13 cellular contexts compared by ENCODE assay signal in the genomic region with DNA sequence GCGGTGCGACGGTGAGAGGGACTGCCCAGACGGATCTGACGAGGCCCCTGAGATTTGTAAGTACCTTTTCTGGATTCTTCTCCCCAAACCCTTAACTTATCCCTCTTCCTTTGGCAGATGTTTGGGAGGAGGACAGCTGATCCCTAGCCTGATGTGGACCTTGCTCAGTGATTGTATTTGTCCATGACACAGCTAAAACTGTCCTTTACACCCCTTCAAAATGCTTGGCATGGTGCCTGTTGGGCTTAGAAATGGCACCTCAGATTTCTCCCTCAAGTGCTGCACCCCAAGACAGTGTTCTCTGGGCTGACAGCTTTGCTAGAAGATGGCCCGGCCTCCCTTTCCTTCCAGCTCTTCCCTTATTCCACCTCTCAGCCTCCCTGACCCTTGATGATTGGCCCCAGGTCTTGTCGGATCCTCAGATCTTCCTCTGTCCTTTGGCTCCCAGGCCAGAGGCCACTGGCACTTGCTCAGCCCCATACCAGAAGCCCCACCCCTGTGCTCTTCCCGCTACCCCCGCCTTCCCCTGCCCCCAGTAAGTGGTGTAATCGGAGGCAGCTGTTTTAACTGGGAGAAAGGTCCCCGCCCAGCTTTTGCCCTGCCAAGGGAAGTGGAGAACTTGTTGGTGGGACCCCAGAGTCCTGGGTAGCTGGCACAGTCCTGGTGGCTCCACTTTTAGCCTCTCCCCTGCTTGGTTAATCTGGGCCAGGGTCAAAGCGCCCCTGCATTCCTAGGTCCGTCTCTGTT. TPM values are rescaled to one million over a fixed set of nuclear protein-coding genes. Genes with fewer than 3 reads are reported as not detected.
DNase-seq lines count a peak whose midpoint lies in the region; ATAC-seq and TF ChIP-seq lines count a peak whose summit lies in the region.
"Had no signal": no experiment of that assay in that cellular context is flagged by ENCODE, and none has a peak within 500 bp of the region (broad histone marks: within the 10 kb centered on the region; RNA-seq: fewer than 3 reads in every experiment).

No MANE protein-coding gene starts in this region.

- H2AFZ ChIP-seq in GM23248: no peak overlapping the region

- in situ Hi-C loops in GM23248 (cut with MboI): no loop called here
- in situ Hi-C loops in gastrocnemius medialis (cut with MboI; ENCODE audit: low sequenced_read_pairs in 4 of 4): no loop called here

- no peaks in the 10 kb centered on the region for H3K9me3 Mint-ChIP-seq in activated naive CD8-positive, alpha-beta T cell treated with anti-CD3 and anti-CD28 coated beads for 36 hours
- H3K9me3 Mint-ChIP-seq: T-cell had no signal

- H3K79me2 ChIP-seq in GM23248 (ENCODE audit: insufficient read depth): peaks cover 98% of the 10 kb centered on the region

- peak overlapping the region; percentile 89 for H3K27ac ChIP-seq in GM23248
- peak overlapping the region; percentile 10 for H3K27ac ChIP-seq in angular gyrus (ENCODE audit: low read depth, low read length)
- peak overlapping the region; percentile 39 to 60 for H3K27ac ChIP-seq in right atrium auricular region
- peak overlapping the region; percentile 87 to 94 (median 90) for H3K27ac ChIP-seq in gastrocnemius medialis

- no peaks in the 10 kb centered on the region for H3K36me3 Mint-ChIP-seq in activated naive CD8-positive, alpha-beta T cell treated with anti-CD3 and anti-CD28 coated beads for 36 hours
- H3K36me3 Mint-ChIP-seq: T-cell had no signal

- H3K4me1 ChIP-seq in GM23248 (ENCODE audit: insufficient read depth) (peaks cover 81% of the 10 kb centered on the region), right atrium auricular region (peaks cover 0 to 86% of the 10 kb centered on the region in 2 donors), gastrocnemius medialis (peaks cover 12 to 23% of the 10 kb centered on the region in 2 donors)

- H3K9me3 ChIP-seq in GM23248 (ENCODE audit: low read depth): no peaks in the 10 kb centered on the region
- H3K9me3 ChIP-seq in right atrium auricular region: no peaks in the 10 kb centered on the region
- no peaks in the 10 kb centered on the region for H3K9me3 ChIP-seq in gastrocnemius medialis

- no peaks in the 10 kb centered on the region for H4K20me1 ChIP-seq in GM23248 (ENCODE audit: insufficient read depth)

- peaks cover 6% of the 10 kb centered on the region for H3K4me1 Mint-ChIP-seq in activated naive CD8-positive, alpha-beta T cell treated with anti-CD3 and anti-CD28 coated beads for 36 hours

- H3K4me3 ChIP-seq in GM23248 (no peak overlapping the region), right atrium auricular region (no peak overlapping the region), gastrocnemius medialis (no peak overlapping the region)
- H3K4me3 ChIP-seq: coronary artery had no signal

- no peak overlapping the region for H3K4me3 Mint-ChIP-seq in activated naive CD8-positive, alpha-beta T cell treated with anti-CD3 and anti-CD28 coated beads for 36 hours
- H3K4me3 Mint-ChIP-seq: T-cell had no signal

- DNase-seq in GM23248 (peak; percentile 77), right atrium auricular region (ENCODE audit: low spot score) (peak; percentile 91), gastrocnemius medialis (peak; percentile 72 to 84), NCI-H226 (no peak)
- DNase-seq in activated naive CD8-positive, alpha-beta T cell treated with anti-CD3 and anti-CD28 coated beads for 36 hours: no peak
- DNase-seq: NCI-H2081, T-cell had no signal

- intact Hi-C loops in gastrocnemius medialis (cut with DNase I; ENCODE audit: low total_unique reads): no loop called here

- 30% methylated on average over 11 to 13 of the region's 13 CpGs for WGBS in GM23248 (ENCODE audit: low coverage in 1 of 2, low lambda C conversion rate in 2 of 2, missing lambda C conversion rate in 2 of 2), 2 experiments

- H3K27me3 Mint-ChIP-seq in activated naive CD8-positive, alpha-beta T cell treated with anti-CD3 and anti-CD28 coated beads for 36 hours: no peaks in the 10 kb centered on the region
- H3K27me3 Mint-ChIP-seq: T-cell had no signal

- H3K27ac Mint-ChIP-seq in activated naive CD8-positive, alpha-beta T cell treated with anti-CD3 and anti-CD28 coated beads for 36 hours: no peak overlapping the region
- H3K27ac Mint-ChIP-seq: T-cell had no signal

- peak overlapping the region; percentile 48 for H3K4me2 ChIP-seq in GM23248 (ENCODE audit: unreplicated experiment)

- H3K27me3 ChIP-seq in GM23248 (replicated peaks; ENCODE audit: insufficient read depth) (no peaks in the 10 kb centered on the region), right atrium auricular region (no peaks in the 10 kb centered on the region), gastrocnemius medialis (no peaks in the 10 kb centered on the region)

- TF ChIP-seq CTCF in right atrium auricular region (IDR thresholded peaks at IDR 0.05): no peak
- no peak for TF ChIP-seq CTCF in gastrocnemius medialis (IDR thresholded peaks at IDR 0.05 in 4 of 5, conservative IDR thresholded peaks at IDR 0.05 in 1 of 5)

- H3K36me3 ChIP-seq in GM23248 (ENCODE audit: low read depth): peaks cover 44% of the 10 kb centered on the region
- H3K36me3 ChIP-seq in right atrium auricular region: peaks cover 46% of the 10 kb centered on the region
- no peaks in the 10 kb centered on the region for H3K36me3 ChIP-seq in gastrocnemius medialis

- peak; percentile 43 to 53 for ATAC-seq in gastrocnemius medialis
- no peak for ATAC-seq in GM19023 (IDR thresholded peaks at IDR 0.05; ENCODE audit: unreplicated experiment)
- ATAC-seq in HG02870 (IDR thresholded peaks at IDR 0.05; ENCODE audit: unreplicated experiment): no peak
- ATAC-seq: T-cell had no signal

- no peak for TF ChIP-seq POLR2A in gastrocnemius medialis (IDR thresholded peaks at IDR 0.05)

- no peaks in the 10 kb centered on the region for H3K9me2 ChIP-seq in GM23248 (ENCODE audit: insufficient read depth)

- peak overlapping the region; percentile 42 for H3K9ac ChIP-seq in GM23248

- peaks cover 76% of the 10 kb centered on the region for H3F3A ChIP-seq in GM23248 (ENCODE audit: insufficient read depth)

RNA-seq across cellular contexts. Expression of a gene that starts 8.7 kb away (rescaled TPM):
- not detected in 2 replicates for total RNA-seq in GM23248 (2014; rRNA removed; shearing (Covaris generic))
- polyA plus RNA-seq in GM23248 (2016; fragmentation: Nextera tagmentation; extraction: Ambion mirVana): 0.60 TPM in 1 of 2 replicates, not detected in the other
- not detected for total RNA-seq in right atrium auricular region
- total RNA-seq in gastrocnemius medialis: not detected
- not detected for total RNA-seq in activated naive CD8-positive, alpha-beta T cell treated with anti-CD3 and anti-CD28 coated beads for 36 hours
- total RNA-seq: subcutaneous adipose tissue, T-cell had no signal
- polyA plus RNA-seq: keratinocyte had no signal

RNA-seq across cellular contexts. Expression of a gene that starts 10.4 kb away (rescaled TPM):
- 257 and 296 TPM in 2 replicates for total RNA-seq in GM23248 (2014; rRNA removed; shearing (Covaris generic))
- polyA plus RNA-seq in GM23248 (2016; fragmentation: Nextera tagmentation; extraction: Ambion mirVana): 161 and 166 TPM in 2 replicates
- total RNA-seq in right atrium auricular region: 100 to 1,000 TPM in 1 of 2 donors, 10 to 100 TPM in 1; 89.4 to 211 TPM
- 10 to 100 TPM; 26.1 to 53.5 (median 49.8) TPM for total RNA-seq in gastrocnemius medialis
- 1 to 10 TPM; 1.3 to 2.0 TPM for total RNA-seq in activated naive CD8-positive, alpha-beta T cell treated with anti-CD3 and anti-CD28 coated beads for 36 hours

RNA-seq across cellular contexts. Expression of a gene that starts 27.5 kb away (rescaled TPM):
- 95.1 and 103 TPM in 2 replicates for total RNA-seq in GM23248 (2014; rRNA removed; shearing (Covaris generic))
- polyA plus RNA-seq in GM23248 (2016; fragmentation: Nextera tagmentation; extraction: Ambion mirVana): 67.4 and 70.7 TPM in 2 replicates
- total RNA-seq in right atrium auricular region: 10 to 100 TPM; 34.3 to 64.3 TPM
- 10 to 100 TPM; 12.5 to 17.4 (median 14.4) TPM for total RNA-seq in gastrocnemius medialis
- 100 to 1,000 TPM; 256 to 259 TPM for total RNA-seq in activated naive CD8-positive, alpha-beta T cell treated with anti-CD3 and anti-CD28 coated beads for 36 hours

RNA-seq across cellular contexts. Expression of a gene that starts 49.8 kb away (rescaled TPM):
- total RNA-seq in GM23248 (2014; rRNA removed; shearing (Covaris generic)): 88.7 and 107 TPM in 2 replicates
- 21.6 and 22.8 TPM in 2 replicates for polyA plus RNA-seq in GM23248 (2016; fragmentation: Nextera tagmentation; extraction: Ambion mirVana)
- 10 to 100 TPM in 1 of 2 donors, 1 to 10 TPM in 1; 9.0 to 21.1 TPM for total RNA-seq in right atrium auricular region
- 1 to 10 TPM; 4.8 to 9.5 (median 5.5) TPM for total RNA-seq in gastrocnemius medialis
- total RNA-seq in activated naive CD8-positive, alpha-beta T cell treated with anti-CD3 and anti-CD28 coated beads for 36 hours: 10 to 100 TPM; 47.2 to 48.0 TPM

Comparison
In these comparisons a context has a peak if more than half of its experiments do, and no peak if none do; other contexts are left out.
1. DNase-seq: peak in GM23248 (single experiment), right atrium auricular region (single experiment) and gastrocnemius medialis (2 of 2); none in NCI-H226 (single experiment) and activated naive CD8-positive, alpha-beta T cell treated with anti-CD3 and anti-CD28 coated beads for 36 hours (single experiment).
2. H3K27ac ChIP-seq: peak in every context shown above with its lines; median percentile 90 in gastrocnemius medialis; 89 in GM23248; 50 in right atrium auricular region; 10 in angular gyrus.
3. ATAC-seq: peak in gastrocnemius medialis (2 of 2); none in GM19023 (single experiment) and HG02870 (single experiment).
4. RNA of a gene that starts 10.4 kb away (total RNA-seq): 257 to 296 TPM in GM23248, 89.4 to 211 TPM in right atrium auricular region and 26.1 to 53.5 TPM in gastrocnemius medialis; 1.3 to 2.0 TPM in activated naive CD8-positive, alpha-beta T cell treated with anti-CD3 and anti-CD28 coated beads for 36 hours; every median in the first group is over 4 times any median in the second.